Comparison of ENCODE assay signal across 16 cellular contexts in the genomic region with DNA sequence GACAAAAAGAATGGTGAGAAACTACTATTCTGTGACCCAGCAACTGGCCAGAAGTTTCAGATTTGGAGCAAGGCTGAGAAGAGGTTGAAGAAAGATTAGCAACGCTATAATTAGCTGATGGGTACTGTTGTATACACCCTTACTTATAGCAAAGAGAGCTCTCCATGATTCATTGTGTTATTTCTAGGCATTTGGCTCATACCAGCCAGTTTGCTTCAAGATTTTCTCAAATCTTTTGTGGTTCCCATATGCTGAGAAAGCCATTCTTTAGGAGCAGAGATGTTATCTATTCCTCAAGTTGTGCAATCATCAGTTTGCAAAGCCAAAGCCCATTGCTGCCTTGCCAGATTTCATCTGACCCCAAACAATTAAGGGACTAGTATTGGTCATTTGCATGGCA.
DNase-seq lines count a peak whose midpoint lies in the region; ATAC-seq, FAIRE-seq and TF ChIP-seq lines count a peak whose summit lies in the region.
"Had no signal": no experiment of that assay in that cellular context is flagged by ENCODE, and none has a peak within 500 bp of the region (broad histone marks: within the 10 kb centered on the region; RNA-seq: fewer than 3 reads in every experiment).

No MANE protein-coding gene starts in this region.

- H3K9me3 Mint-ChIP-seq in activated T-helper 1 cell treated with anti-CD3 and anti-CD28 coated beads, Interleukin-12 subunit alpha, Interleukin-12 subunit beta, Interleukin-2, Interleukin-4 antibody, amounts not matched to agents 30 ng/mL and 10 ng/mL and 1 ng/mL, durations not matched to agents 14 hours and 24 hours and 36 hours = no peaks in the 10 kb centered on the region
- peaks cover 1% of the 10 kb centered on the region for H3K9me3 Mint-ChIP-seq in activated naive CD8-positive, alpha-beta T cell treated with anti-CD3 and anti-CD28 coated beads for 36 hours
- H3K9me3 Mint-ChIP-seq in mesothelial cell of epicardium = no peaks in the 10 kb centered on the region
- H3K9me3 Mint-ChIP-seq: CD4-positive, alpha-beta T cell; IgD-negative memory B cell; naive thymus-derived CD8-positive, alpha-beta T cell had no signal

- H3K36me3 ChIP-seq in RWPE2 (ENCODE audit: low read depth) = no peaks in the 10 kb centered on the region
- H3K36me3 ChIP-seq: sigmoid colon had no signal

- ATAC-seq in RWPE2 (ENCODE audit: low read depth) = peak; percentile 86
- no peak for ATAC-seq in GM18907 (IDR thresholded peaks at IDR 0.05; ENCODE audit: unreplicated experiment)
- ATAC-seq: left cardiac atrium; naive thymus-derived CD8-positive, alpha-beta T cell had no signal

- peak overlapping the region; percentile 46 for H3K27ac ChIP-seq in RWPE2 (ENCODE audit: poor library complexity, severe bottlenecking)
- H3K27ac ChIP-seq: sigmoid colon had no signal

- peak; percentile 81 for FAIRE-seq in GM12892 (lab: Jason Lieb, UNC)

- H3K36me3 Mint-ChIP-seq in activated T-helper 1 cell treated with anti-CD3 and anti-CD28 coated beads, Interleukin-12 subunit alpha, Interleukin-12 subunit beta, Interleukin-2, Interleukin-4 antibody, amounts not matched to agents 30 ng/mL and 10 ng/mL and 1 ng/mL, durations not matched to agents 14 hours and 24 hours and 36 hours (ENCODE audit: low read depth) = no peaks in the 10 kb centered on the region
- H3K36me3 Mint-ChIP-seq in activated naive CD8-positive, alpha-beta T cell treated with anti-CD3 and anti-CD28 coated beads for 36 hours = peaks cover 7% of the 10 kb centered on the region
- H3K36me3 Mint-ChIP-seq in mesothelial cell of epicardium = no peaks in the 10 kb centered on the region
- H3K36me3 Mint-ChIP-seq: naive thymus-derived CD8-positive, alpha-beta T cell had no signal

- H3K27me3 ChIP-seq in RWPE2 (ENCODE audit: insufficient read depth, poor library complexity, severe bottlenecking) = no peaks in the 10 kb centered on the region
- H3K27me3 ChIP-seq: sigmoid colon had no signal

- intact Hi-C loops in activated T-helper 1 cell treated with anti-CD3 and anti-CD28 coated beads, Interleukin-12 subunit alpha, Interleukin-12 subunit beta, Interleukin-2, Interleukin-4 antibody, amounts not matched to agents 30 ng/mL and 10 ng/mL and 1 ng/mL, durations not matched to agents 14 hours and 24 hours and 36 hours (cut with micrococcal nuclease) = no loop called here

- H3K4me1 ChIP-seq in RWPE2 (ENCODE audit: insufficient read depth, poor library complexity, severe bottlenecking) = peaks cover 25% of the 10 kb centered on the region

- no peak overlapping the region for H3K4me3 ChIP-seq in RWPE2 (ENCODE audit: severe bottlenecking)
- H3K4me3 ChIP-seq in fibroblast of mammary gland (ENCODE audit: control insufficient read depth, low read depth, low read length) = no peak overlapping the region
- no peak overlapping the region for H3K4me3 ChIP-seq in skeletal muscle cell (ENCODE audit: low read depth, low read length)
- H3K4me3 ChIP-seq: sigmoid colon had no signal

- H3K27ac Mint-ChIP-seq in activated T-helper 1 cell treated with anti-CD3 and anti-CD28 coated beads, Interleukin-12 subunit alpha, Interleukin-12 subunit beta, Interleukin-2, Interleukin-4 antibody, amounts not matched to agents 30 ng/mL and 10 ng/mL and 1 ng/mL, durations not matched to agents 14 hours and 24 hours and 36 hours = no peak overlapping the region
- H3K27ac Mint-ChIP-seq in activated naive CD8-positive, alpha-beta T cell treated with anti-CD3 and anti-CD28 coated beads for 36 hours = no peak overlapping the region
- no peak overlapping the region for H3K27ac Mint-ChIP-seq in mesothelial cell of epicardium
- H3K27ac Mint-ChIP-seq: CD4-positive, alpha-beta T cell; IgD-negative memory B cell had no signal

- DNase-seq in GM12892 (ENCODE audit: insufficient read length) (no peak), RWPE2 (ENCODE audit: low spot score) (no peak), fibroblast of mammary gland (ENCODE audit: low read depth) (peak; percentile 62), skeletal muscle cell (ENCODE audit: low read depth) (peak; percentile 73), mesothelial cell of epicardium (ENCODE audit: low spot score in 2 of 2, unreplicated experiment in 2 of 2) (no peak)
- DNase-seq in activated T-helper 1 cell treated with anti-CD3 and anti-CD28 coated beads, Interleukin-12 subunit alpha, Interleukin-12 subunit beta, Interleukin-2, Interleukin-4 antibody, amounts not matched to agents 30 ng/mL and 10 ng/mL and 1 ng/mL, durations not matched to agents 14 hours and 24 hours and 36 hours (ENCODE audit: low spot score) = no peak
- no peak for DNase-seq in activated naive CD8-positive, alpha-beta T cell treated with anti-CD3 and anti-CD28 coated beads for 36 hours
- DNase-seq: activated CD8-positive, alpha-beta memory T cell treated with anti-CD3 and anti-CD28 coated beads, Interleukin-2, amount 50 U/mL, for 4 hours; CD4-positive, alpha-beta T cell; GF-D8; head of caudate nucleus; left cardiac atrium; naive thymus-derived CD8-positive, alpha-beta T cell; sigmoid colon had no signal

- no peak for TF ChIP-seq CTCF in RWPE2 (IDR thresholded peaks at IDR 0.05; ENCODE audit: poor library complexity, severe bottlenecking)
- no peak for TF ChIP-seq CTCF in fibroblast of mammary gland (conservative IDR thresholded peaks at IDR 0.05; ENCODE audit: control insufficient read depth, insufficient read depth, low read depth, low read length)
- TF ChIP-seq CTCF in mesothelial cell of epicardium (IDR thresholded peaks at IDR 0.05; ENCODE audit: unreplicated experiment) = no peak

- peaks cover 2% of the 10 kb centered on the region for H3K27me3 Mint-ChIP-seq in activated T-helper 1 cell treated with anti-CD3 and anti-CD28 coated beads, Interleukin-12 subunit alpha, Interleukin-12 subunit beta, Interleukin-2, Interleukin-4 antibody, amounts not matched to agents 30 ng/mL and 10 ng/mL and 1 ng/mL, durations not matched to agents 14 hours and 24 hours and 36 hours (ENCODE audit: insufficient read depth)
- H3K27me3 Mint-ChIP-seq in activated naive CD8-positive, alpha-beta T cell treated with anti-CD3 and anti-CD28 coated beads for 36 hours = no peaks in the 10 kb centered on the region
- peaks cover 13% of the 10 kb centered on the region for H3K27me3 Mint-ChIP-seq in mesothelial cell of epicardium (ENCODE audit: low read depth)
- H3K27me3 Mint-ChIP-seq: CD4-positive, alpha-beta T cell; IgD-negative memory B cell; naive thymus-derived CD8-positive, alpha-beta T cell had no signal

- no peak for TF ChIP-seq POLR2A in GM12892 (IDR thresholded peaks at IDR 0.05; ENCODE audit: low read depth, low read length)

- H3K4me1 Mint-ChIP-seq in activated T-helper 1 cell treated with anti-CD3 and anti-CD28 coated beads, Interleukin-12 subunit alpha, Interleukin-12 subunit beta, Interleukin-2, Interleukin-4 antibody, amounts not matched to agents 30 ng/mL and 10 ng/mL and 1 ng/mL, durations not matched to agents 14 hours and 24 hours and 36 hours (ENCODE audit: low read depth) = peaks cover 37% of the 10 kb centered on the region
- peaks cover 26% of the 10 kb centered on the region for H3K4me1 Mint-ChIP-seq in activated naive CD8-positive, alpha-beta T cell treated with anti-CD3 and anti-CD28 coated beads for 36 hours
- peaks cover 42% of the 10 kb centered on the region for H3K4me1 Mint-ChIP-seq in mesothelial cell of epicardium

- H3K4me3 Mint-ChIP-seq in activated T-helper 1 cell treated with anti-CD3 and anti-CD28 coated beads, Interleukin-12 subunit alpha, Interleukin-12 subunit beta, Interleukin-2, Interleukin-4 antibody, amounts not matched to agents 30 ng/mL and 10 ng/mL and 1 ng/mL, durations not matched to agents 14 hours and 24 hours and 36 hours = no peak overlapping the region
- H3K4me3 Mint-ChIP-seq in activated naive CD8-positive, alpha-beta T cell treated with anti-CD3 and anti-CD28 coated beads for 36 hours = no peak overlapping the region
- no peak overlapping the region for H3K4me3 Mint-ChIP-seq in mesothelial cell of epicardium
- H3K4me3 Mint-ChIP-seq: CD4-positive, alpha-beta T cell; IgD-negative memory B cell; naive thymus-derived CD8-positive, alpha-beta T cell had no signal

- H3K9me3 ChIP-seq in RWPE2 (ENCODE audit: severe bottlenecking) = no peaks in the 10 kb centered on the region
- H3K9me3 ChIP-seq: sigmoid colon had no signal

Comparison
In these comparisons a context has a peak if more than half of its experiments do, and no peak if none do; other contexts are left out.
1. DNase-seq: peak in fibroblast of mammary gland (single experiment) and skeletal muscle cell (single experiment); none in GM12892 (single experiment), RWPE2 (single experiment), activated T-helper 1 cell treated with anti-CD3 and anti-CD28 coated beads, Interleukin-12 subunit alpha, Interleukin-12 subunit beta, Interleukin-2, Interleukin-4 antibody, amounts not matched to agents 30 ng/mL and 10 ng/mL and 1 ng/mL, durations not matched to agents 14 hours and 24 hours and 36 hours (single experiment), activated naive CD8-positive, alpha-beta T cell treated with anti-CD3 and anti-CD28 coated beads for 36 hours (single experiment) and mesothelial cell of epicardium (0 of 2).